ENCODE assay signal across 27 cellular contexts in genomic region chr4:153764611-153765368, GRCh38. TPM values are rescaled to one million over a fixed set of nuclear protein-coding genes. Genes with fewer than 3 reads are reported as not detected.
DNase-seq lines count a peak whose midpoint lies in the region; ATAC-seq and TF ChIP-seq lines count a peak whose summit lies in the region.
"Had no signal": no experiment of that assay in that cellular context is flagged by ENCODE, and none has a peak within 500 bp of the region (broad histone marks: within the 10 kb centered on the region; RNA-seq: fewer than 3 reads in every experiment).

No MANE protein-coding gene starts in this region.

- intact Hi-C loops in left colon (cut with DNase I, micrococcal nuclease) = no loop called here

- peak; percentile 58 for ATAC-seq in left colon
- ATAC-seq: activated T-cell treated with anti-CD3 and anti-CD28 coated beads, Interleukin-2, amount 50 U/mL, for 4 hours; lower lobe of right lung; PC-3; right cardiac atrium had no signal

- DNase-seq in NCI-H2107 treated with DMSO at 0.1 percent for 48 hours (lab: John Stamatoyannopoulos, UW; ENCODE audit: unreplicated experiment) (peak; percentile 40), NCI-H2107 (lab: John Stamatoyannopoulos, UW) (no peak), astrocyte of the hippocampus (ENCODE audit: low read depth, low spot score) (peak; percentile 70), left colon (no peak), type B pancreatic cell (ENCODE audit: extremely low spot score, unreplicated experiment) (no peak), NCI-H446 (lab: John Stamatoyannopoulos, UW) (no peak), DMS53 (lab: John Stamatoyannopoulos, UW) (no peak)
- no peak for DNase-seq in activated naive CD4-positive, alpha-beta T cell (lab: John Stamatoyannopoulos, UW)
- DNase-seq: 8988T; activated CD4-positive, alpha-beta T cell treated with anti-CD3 and anti-CD28 coated beads for 1 hour; activated CD8-positive, alpha-beta memory T cell treated with anti-CD3 and anti-CD28 coated beads for 24 hours; activated naive CD4-positive, alpha-beta T cell treated with anti-CD3 and anti-CD28 coated beads for 36 hours; activated T-cell treated with anti-CD3 and anti-CD28 coated beads, Interleukin-2, amount 50 U/mL, for 4 hours; amygdala; foreskin melanocyte; GM23248; hippocampal formation; lower lobe of right lung; NCI-H187; NCI-H345; ovary; PC-3; right cardiac atrium; SHP77; tibial artery had no signal

- no peak overlapping the region for H3K27ac Mint-ChIP-seq in type B pancreatic cell
- H3K27ac Mint-ChIP-seq: activated naive CD4-positive, alpha-beta T cell treated with anti-CD3 and anti-CD28 coated beads for 36 hours; stimulated activated naive CD8-positive, alpha-beta T cell treated with anti-CD3 and anti-CD28 coated beads, Interleukin-15, Interleukin-2, amounts not matched to agents 100 ng/mL and 50 ng/mL, for 24 hours had no signal

- H3K36me3 Mint-ChIP-seq in type B pancreatic cell = no peaks in the 10 kb centered on the region

- peaks cover 27% of the 10 kb centered on the region for H3K4me1 Mint-ChIP-seq in type B pancreatic cell (ENCODE audit: unreplicated experiment)
- H3K4me1 Mint-ChIP-seq: central memory CD8-positive, alpha-beta T cell had no signal

- peak overlapping the region; percentile 39 for H3K4me3 Mint-ChIP-seq in type B pancreatic cell
- H3K4me3 Mint-ChIP-seq: activated naive CD4-positive, alpha-beta T cell treated with anti-CD3 and anti-CD28 coated beads for 36 hours; activated T-cell treated with anti-CD3 and anti-CD28 coated beads, Interleukin-2, amount 50 U/mL, for 4 hours; central memory CD8-positive, alpha-beta T cell; stimulated activated naive CD8-positive, alpha-beta T cell treated with anti-CD3 and anti-CD28 coated beads, Interleukin-15, Interleukin-2, amounts not matched to agents 100 ng/mL and 50 ng/mL, for 24 hours had no signal

- H3K27me3 Mint-ChIP-seq in type B pancreatic cell = peaks cover 29% of the 10 kb centered on the region

- no peak for TF ChIP-seq CTCF in type B pancreatic cell (conservative IDR thresholded peaks at IDR 0.05)

- H3K9me3 Mint-ChIP-seq in type B pancreatic cell = peaks cover 9% of the 10 kb centered on the region
- H3K9me3 Mint-ChIP-seq: activated naive CD4-positive, alpha-beta T cell treated with anti-CD3 and anti-CD28 coated beads for 36 hours; activated T-cell treated with anti-CD3 and anti-CD28 coated beads, Interleukin-2, amount 50 U/mL, for 4 hours; central memory CD8-positive, alpha-beta T cell had no signal

RNA-seq across cellular contexts. Expression of gene RNF175, which starts 5.0 kb away (rescaled TPM):
- total RNA-seq in left colon (not detected), type B pancreatic cell (ENCODE audit: low replicate concordance) (0.38 and 11.3 TPM in 2 replicates)
- total RNA-seq: GM23248, ovary, PC-3 had no signal

RNA-seq across cellular contexts. Expression of gene SFRP2, which starts 24.1 kb away (rescaled TPM):
- 10 to 100 TPM in 1 of 2 donors, 1 to 10 TPM in 1; 7.8 to 49.3 TPM for total RNA-seq in left colon
- 5.9 and 31.9 TPM in 2 replicates for total RNA-seq in type B pancreatic cell (ENCODE audit: low replicate concordance)
- total RNA-seq: activated naive CD4-positive, alpha-beta T cell treated with anti-CD3 and anti-CD28 coated beads for 36 hours; PC-3 had no signal

Comparison
In these comparisons a context has a peak if more than half of its experiments do, and no peak if none do; other contexts are left out.
1. DNase-seq: peak in NCI-H2107 treated with DMSO at 0.1 percent for 48 hours (single experiment) and astrocyte of the hippocampus (single experiment); none in NCI-H2107 (single experiment), left colon (0 of 2), type B pancreatic cell (single experiment), NCI-H446 (0 of 2), DMS53 (single experiment) and activated naive CD4-positive, alpha-beta T cell (0 of 4).